ENCODE assay signal across 10 cellular contexts in the genomic region with DNA sequence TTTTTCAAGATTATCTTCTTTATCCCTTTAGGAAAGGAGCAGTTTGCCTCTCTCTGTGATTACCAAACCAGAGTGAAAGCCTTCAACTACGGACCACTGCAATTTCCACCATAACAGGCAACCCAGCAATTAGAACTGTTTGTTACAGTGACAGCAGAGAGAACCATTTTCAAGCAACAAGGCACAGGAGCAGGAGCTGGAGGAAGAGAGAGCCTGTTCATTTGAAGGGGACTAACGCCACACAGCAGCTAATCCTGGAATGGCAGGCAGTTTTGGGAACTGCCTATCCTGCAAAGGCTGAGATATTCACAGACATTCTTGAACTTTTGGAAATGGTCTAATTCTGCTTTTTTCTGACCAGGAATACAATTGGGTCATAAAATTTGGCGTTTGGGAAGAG.
DNase-seq lines count a peak whose midpoint lies in the region; ATAC-seq and TF ChIP-seq lines count a peak whose summit lies in the region.
"Had no signal": no experiment of that assay in that cellular context is flagged by ENCODE, and none has a peak within 500 bp of the region (broad histone marks: within the 10 kb centered on the region; RNA-seq: fewer than 3 reads in every experiment).

No MANE protein-coding gene starts in this region.

- H2AFZ ChIP-seq in GM23248 (no peak overlapping the region), neural progenitor cell (replicated peaks) (no peak overlapping the region)
- H2AFZ ChIP-seq: parathyroid adenoma had no signal

- DNase-seq in GM23248 = peak; percentile 56
- DNase-seq in NCI-H2196 (lab: John Stamatoyannopoulos, UW; ENCODE audit: unreplicated experiment) = peak; percentile 61
- peak; percentile 71 for DNase-seq in cerebellar cortex (ENCODE audit: low spot score)
- DNase-seq in neural progenitor cell (ENCODE audit: low spot score) = peak; percentile 76
- no peak for DNase-seq in activated naive CD4-positive, alpha-beta T cell treated with anti-CD3 and anti-CD28 coated beads, Interleukin-2, amount 50 U/mL, for 16 hours
- DNase-seq in activated T-cell treated with anti-CD3 and anti-CD28 coated beads, Interleukin-2, amount 50 U/mL, for 72 hours = no peak

- H3K79me2 ChIP-seq in GM23248 (ENCODE audit: insufficient read depth) (no peaks in the 10 kb centered on the region), neural progenitor cell (ENCODE audit: low read depth) (no peaks in the 10 kb centered on the region)
- H3K79me2 ChIP-seq: parathyroid adenoma had no signal

- H3K27ac ChIP-seq in GM23248 = no peak overlapping the region
- no peak overlapping the region for H3K27ac ChIP-seq in neural progenitor cell
- H3K27ac ChIP-seq: parathyroid adenoma had no signal

- H3K36me3 ChIP-seq in GM23248 (ENCODE audit: low read depth) (no peaks in the 10 kb centered on the region), neural progenitor cell (no peaks in the 10 kb centered on the region)

- ATAC-seq in GM19467 (IDR thresholded peaks at IDR 0.05; ENCODE audit: unreplicated experiment) = no peak
- ATAC-seq in HG03439 (IDR thresholded peaks at IDR 0.05; ENCODE audit: unreplicated experiment) = no peak
- no peak for ATAC-seq in activated T-cell treated with anti-CD3 and anti-CD28 coated beads, Interleukin-2, amount 50 U/mL, for 72 hours (replicated peaks in 1 of 2)

- H3K9me3 ChIP-seq in GM23248 (ENCODE audit: low read depth) = no peaks in the 10 kb centered on the region
- no peaks in the 10 kb centered on the region for H3K9me3 ChIP-seq in neural progenitor cell (ENCODE audit: low read depth)

- no peak overlapping the region for H3K27ac Mint-ChIP-seq in neural progenitor cell
- no peak overlapping the region for H3K27ac Mint-ChIP-seq in activated T-cell treated with anti-CD3 and anti-CD28 coated beads, Interleukin-2, amount 50 U/mL, for 72 hours
- H3K27ac Mint-ChIP-seq: activated naive CD4-positive, alpha-beta T cell treated with anti-CD3 and anti-CD28 coated beads, Interleukin-2, amount 50 U/mL, for 24 hours had no signal

- peaks cover 6% of the 10 kb centered on the region; the same call in 1 of the 2 replicates for H3F3A ChIP-seq in GM23248 (ENCODE audit: insufficient read depth)
- H3F3A ChIP-seq in neural progenitor cell (ENCODE audit: low read depth) = no peaks in the 10 kb centered on the region

- peaks cover 9% of the 10 kb centered on the region; the same call in 1 of the 2 replicates for H3K4me1 ChIP-seq in GM23248 (ENCODE audit: insufficient read depth)
- H3K4me1 ChIP-seq in neural progenitor cell = no peaks in the 10 kb centered on the region
- H3K4me1 ChIP-seq: parathyroid adenoma had no signal

- no peak overlapping the region for H3K4me3 Mint-ChIP-seq in neural progenitor cell
- H3K4me3 Mint-ChIP-seq in activated T-cell treated with anti-CD3 and anti-CD28 coated beads, Interleukin-2, amount 50 U/mL, for 72 hours = no peak overlapping the region
- H3K4me3 Mint-ChIP-seq: activated naive CD4-positive, alpha-beta T cell treated with anti-CD3 and anti-CD28 coated beads, Interleukin-2, amount 50 U/mL, for 24 hours had no signal

- in situ Hi-C loops in GM23248 (cut with MboI) = no loop called here

- H3K36me3 Mint-ChIP-seq in neural progenitor cell = peaks cover 3% of the 10 kb centered on the region
- peaks cover 0 to 3% of the 10 kb centered on the region in 2 donors for H3K36me3 Mint-ChIP-seq in activated T-cell treated with anti-CD3 and anti-CD28 coated beads, Interleukin-2, amount 50 U/mL, for 72 hours (ENCODE audit: insufficient read depth in 2 of 2)
- H3K36me3 Mint-ChIP-seq: activated naive CD4-positive, alpha-beta T cell treated with anti-CD3 and anti-CD28 coated beads, Interleukin-2, amount 50 U/mL, for 24 hours had no signal

- H3K9ac ChIP-seq in GM23248 (no peak overlapping the region), neural progenitor cell (no peak overlapping the region)
- H3K9ac ChIP-seq: parathyroid adenoma had no signal

- H3K27me3 ChIP-seq in GM23248 (replicated peaks; ENCODE audit: insufficient read depth) = no peaks in the 10 kb centered on the region
- H3K27me3 ChIP-seq in neural progenitor cell = no peaks in the 10 kb centered on the region

- no peak overlapping the region for H3K4me2 ChIP-seq in GM23248 (ENCODE audit: unreplicated experiment)
- H3K4me2 ChIP-seq in neural progenitor cell = no peak overlapping the region

- H3K9me3 Mint-ChIP-seq in neural progenitor cell = no peaks in the 10 kb centered on the region
- H3K9me3 Mint-ChIP-seq in activated T-cell treated with anti-CD3 and anti-CD28 coated beads, Interleukin-2, amount 50 U/mL, for 72 hours = peaks cover 10 to 14% of the 10 kb centered on the region in 2 donors

- peak; percentile 85 for TF ChIP-seq CTCF in neural progenitor cell (IDR thresholded peaks at IDR 0.05)

- H3K9me2 ChIP-seq in GM23248 (ENCODE audit: insufficient read depth) = no peaks in the 10 kb centered on the region

- no peaks in the 10 kb centered on the region for H3K27me3 Mint-ChIP-seq in neural progenitor cell (ENCODE audit: insufficient read depth, low read depth)
- no peaks in the 10 kb centered on the region for H3K27me3 Mint-ChIP-seq in activated T-cell treated with anti-CD3 and anti-CD28 coated beads, Interleukin-2, amount 50 U/mL, for 72 hours (ENCODE audit: low read depth)
- H3K27me3 Mint-ChIP-seq: activated naive CD4-positive, alpha-beta T cell treated with anti-CD3 and anti-CD28 coated beads, Interleukin-2, amount 50 U/mL, for 24 hours had no signal

- WGBS in GM23248 (ENCODE audit: low coverage in 1 of 2, low lambda C conversion rate in 2 of 2, missing lambda C conversion rate in 2 of 2), 2 experiments = 6 to 11% methylated on average over 3 of the region's 3 CpGs

- H4K20me1 ChIP-seq in GM23248 (ENCODE audit: insufficient read depth) (no peaks in the 10 kb centered on the region), neural progenitor cell (ENCODE audit: low read depth) (no peaks in the 10 kb centered on the region)

- H3K4me3 ChIP-seq in GM23248 = no peak overlapping the region
- H3K4me3 ChIP-seq in neural progenitor cell = no peak overlapping the region

- H3K4me1 Mint-ChIP-seq in neural progenitor cell = peaks cover 30% of the 10 kb centered on the region
- no peaks in the 10 kb centered on the region for H3K4me1 Mint-ChIP-seq in activated T-cell treated with anti-CD3 and anti-CD28 coated beads, Interleukin-2, amount 50 U/mL, for 72 hours (ENCODE audit: low read depth)
- H3K4me1 Mint-ChIP-seq: activated naive CD4-positive, alpha-beta T cell treated with anti-CD3 and anti-CD28 coated beads, Interleukin-2, amount 50 U/mL, for 24 hours had no signal

Comparison
In these comparisons a context has a peak if more than half of its experiments do, and no peak if none do; other contexts are left out.
1. DNase-seq: peak in GM23248 (single experiment), NCI-H2196 (single experiment), cerebellar cortex (single experiment) and neural progenitor cell (single experiment); none in activated naive CD4-positive, alpha-beta T cell treated with anti-CD3 and anti-CD28 coated beads, Interleukin-2, amount 50 U/mL, for 16 hours (single experiment) and activated T-cell treated with anti-CD3 and anti-CD28 coated beads, Interleukin-2, amount 50 U/mL, for 72 hours (0 of 2).